Comparison of ENCODE assay signal across 17 cellular contexts in genomic region chr10:132872658-132873057, GRCh38.
"Had no signal": no experiment of that assay in that cellular context is flagged by ENCODE, and none has a peak within 500 bp of the region (broad histone marks: within the 10 kb centered on the region; RNA-seq: fewer than 3 reads in every experiment).

No MANE protein-coding gene starts in this region.

- ATAC-seq: activated T-cell treated with anti-CD3 and anti-CD28 coated beads, Interleukin-2, amount 50 U/mL, for 4 hours; stimulated activated memory B cell treated with anti-CD40 and anti-IgM and Interleukin-4, amounts not matched to agents 10 μg/mL and 1 μg/mL and 100 μg/mL, for 72 hours had no signal

- H3K27me3 ChIP-seq: cardiac muscle cell, SJCRH30, thyroid gland had no signal

- H3K36me3 ChIP-seq: cardiac muscle cell, left ventricle myocardium inferior, SJCRH30, thyroid gland had no signal

- H3K9me3 ChIP-seq: SJCRH30, thyroid gland had no signal

- H3K27ac ChIP-seq: cardiac muscle cell, epithelial cell of prostate, left ventricle myocardium inferior, SJCRH30, thyroid gland, VCaP had no signal

- DNase-seq: activated CD4-positive, alpha-beta T cell treated with anti-CD3 and anti-CD28 coated beads, Interleukin-2, amount 50 U/mL, for 4 hours; activated T-cell treated with anti-CD3 and anti-CD28 coated beads, Interleukin-2, amount 50 U/mL, for 4 hours; endodermal cell; foreskin fibroblast; hippocampal formation; left ventricle myocardium inferior; mammary epithelial cell; nephron progenitor cell; nucleus accumbens; SJCRH30; small intestine; stimulated activated CD4-positive, alpha-beta T cell treated with anti-CD3 and anti-CD28 coated beads, Interleukin-4, amount 100 ng/mL, for 24 hours; thyroid gland had no signal

- H3K4me3 ChIP-seq: cardiac muscle cell, left ventricle myocardium inferior, SJCRH30, thyroid gland had no signal

- H3K4me1 ChIP-seq: left ventricle myocardium inferior, SJCRH30, thyroid gland had no signal
